In genomic region chr2:231612199-231613053, GRCh38 we compare ENCODE assay signal across 8 cellular contexts. TPM values are rescaled to one million over a fixed set of nuclear protein-coding genes. Genes with fewer than 3 reads are reported as not detected.
DNase-seq lines count a peak whose midpoint lies in the region; FAIRE-seq and TF ChIP-seq lines count a peak whose summit lies in the region.

No MANE protein-coding gene starts in this region.

- H3K36me3 ChIP-seq in ES-I3 (ENCODE audit: insufficient read depth, low read length) (no peaks in the 10 kb centered on the region), MM.1S (replicated peaks; ENCODE audit: insufficient read depth, low read length) (no peaks in the 10 kb centered on the region), SK-N-SH (replicated peaks in 1 of 2; ENCODE audit: control insufficient read depth in 1 of 2, insufficient read depth in 2 of 2, low read length in 1 of 2) (no peaks in the 10 kb centered on the region), parathyroid adenoma (ENCODE audit: control insufficient read depth, insufficient read depth, low read length) (no peaks in the 10 kb centered on the region), thyroid gland (no peaks in the 10 kb centered on the region)

- peak; percentile 85 for TF ChIP-seq RAD21 in SK-N-SH (IDR thresholded peaks at IDR 0.05; ENCODE audit: low read length)

- intact Hi-C loops in thyroid gland (cut with DNase I): loop anchor here (2.0 kb wide), 1 partner anchor 62 kb away; no protein-coding TSS in a partner anchor

- H3K4me1 Mint-ChIP-seq in activated naive CD4-positive, alpha-beta T cell treated with anti-CD3 and anti-CD28 coated beads, Interleukin-2, amount 50 U/mL, for 24 hours: peaks cover 51% of the 10 kb centered on the region

- no peaks in the 10 kb centered on the region for H3K36me3 Mint-ChIP-seq in activated naive CD4-positive, alpha-beta T cell treated with anti-CD3 and anti-CD28 coated beads, Interleukin-2, amount 50 U/mL, for 24 hours

- no peaks in the 10 kb centered on the region for H3K9me3 Mint-ChIP-seq in activated naive CD4-positive, alpha-beta T cell treated with anti-CD3 and anti-CD28 coated beads, Interleukin-2, amount 50 U/mL, for 24 hours

- H3K79me2 ChIP-seq in MM.1S (ENCODE audit: low read length): no peaks in the 10 kb centered on the region
- H3K79me2 ChIP-seq in SK-N-SH (ENCODE audit: insufficient read depth): no peaks in the 10 kb centered on the region
- no peaks in the 10 kb centered on the region for H3K79me2 ChIP-seq in parathyroid adenoma

- H3K27ac ChIP-seq in MM.1S (ENCODE audit: low read length): peak overlapping the region; percentile 89
- H3K27ac ChIP-seq in SK-N-SH (ENCODE audit: low read depth in 2 of 2, low read length in 1 of 2): peak overlapping the region in 1 of 2 experiments; percentile 89; a peak in 3 of 4 replicates
- peak overlapping the region; percentile 97 for H3K27ac ChIP-seq in parathyroid adenoma
- H3K27ac ChIP-seq in thyroid gland: peak overlapping the region; percentile 98 to 99 (median 99)

- H3K27me3 ChIP-seq in MM.1S (replicated peaks; ENCODE audit: insufficient read depth, low read length) (no peaks in the 10 kb centered on the region), SK-N-SH (ENCODE audit: insufficient read depth) (no peaks in the 10 kb centered on the region), parathyroid adenoma (ENCODE audit: control insufficient read depth, insufficient read depth, low read length) (no peaks in the 10 kb centered on the region), thyroid gland (no peaks in the 10 kb centered on the region)

- POLR2A ChIA-PET in SK-N-SH (lab: Yijun Ruan, JAX): interaction anchor here (1.1 to 1.7 kb wide), 2 partner anchors 8 to 96 kb away, joined by 4 to 14 read pairs; partner anchors contain the start of gene PTMA

- TF ChIP-seq POLR2A in H54 (IDR thresholded peaks at IDR 0.05; ENCODE audit: low read depth, low read length): no peak
- TF ChIP-seq POLR2A in thyroid gland (IDR thresholded peaks at IDR 0.05): peak in 1 of 2 donors; percentile 27

- H3K27ac Mint-ChIP-seq in activated naive CD4-positive, alpha-beta T cell treated with anti-CD3 and anti-CD28 coated beads, Interleukin-2, amount 50 U/mL, for 24 hours: peak overlapping the region; percentile 98

- H3K4me2 ChIP-seq in MM.1S (ENCODE audit: low read depth, low read length): peak overlapping the region; percentile 81
- H3K4me2 ChIP-seq in SK-N-SH: no peak overlapping the region; the same call in 1 of the 2 replicates
- H3K4me2 ChIP-seq in parathyroid adenoma (ENCODE audit: low read length): peak overlapping the region; percentile 90

- no peaks in the 10 kb centered on the region for H3K9me2 ChIP-seq in MM.1S (replicated peaks; ENCODE audit: insufficient read depth, low read length)
- no peaks in the 10 kb centered on the region for H3K9me2 ChIP-seq in SK-N-SH

- H3K4me1 ChIP-seq in ES-I3 (ENCODE audit: insufficient read depth, low read length) (peaks cover 12% of the 10 kb centered on the region), MM.1S (ENCODE audit: low read length) (peaks cover 19% of the 10 kb centered on the region), SK-N-SH (ENCODE audit: control insufficient read depth in 1 of 2, insufficient read depth in 2 of 2, low read depth in 1 of 2, low read length in 1 of 2) (peaks cover 24 to 26% of the 10 kb centered on the region in 2 experiments; a peak in 3 of 4 replicates), parathyroid adenoma (peaks cover 20% of the 10 kb centered on the region), thyroid gland (peaks cover 24 to 40% of the 10 kb centered on the region in 2 donors)

- DNase-seq in H54 (ENCODE audit: insufficient read length, low spot score) (peak; percentile 98), MM.1S (peak; percentile 84), SK-N-SH (peak; percentile 93), glomerular visceral epithelial cell (ENCODE audit: extremely low spot score) (peak; percentile 97), thyroid gland (peak; percentile 94 to 96)

- no peaks in the 10 kb centered on the region for H4K20me1 ChIP-seq in MM.1S (ENCODE audit: insufficient read depth, low read length)
- H4K20me1 ChIP-seq in SK-N-SH (ENCODE audit: insufficient read depth): no peaks in the 10 kb centered on the region

- peak overlapping the region; percentile 52; the same call in 1 of the 2 replicates for H3K4me3 ChIP-seq in MM.1S (ENCODE audit: low read length)
- H3K4me3 ChIP-seq in SK-N-SH (ENCODE audit: low read depth in 2 of 2, low read length in 1 of 2): peak overlapping the region in 1 of 2 experiments; percentile 40; a peak in 1 of 4 replicates
- peak overlapping the region; percentile 61 for H3K4me3 ChIP-seq in parathyroid adenoma (ENCODE audit: low read depth, low read length)
- H3K4me3 ChIP-seq in thyroid gland (replicated peaks in 1 of 3): no peak overlapping the region

- H3K4me3 Mint-ChIP-seq in activated naive CD4-positive, alpha-beta T cell treated with anti-CD3 and anti-CD28 coated beads, Interleukin-2, amount 50 U/mL, for 24 hours: peak overlapping the region; percentile 86

- no peak for FAIRE-seq in H54 (lab: Jason Lieb, UNC)

- no peaks in the 10 kb centered on the region for H3K9me3 ChIP-seq in ES-I3 (ENCODE audit: control insufficient read depth, insufficient read depth, low read length)
- no peaks in the 10 kb centered on the region for H3K9me3 ChIP-seq in MM.1S (replicated peaks; ENCODE audit: insufficient read depth, low read length)
- H3K9me3 ChIP-seq in SK-N-SH: no peaks in the 10 kb centered on the region
- no peaks in the 10 kb centered on the region for H3K9me3 ChIP-seq in parathyroid adenoma (ENCODE audit: control insufficient read depth, low read length)
- no peaks in the 10 kb centered on the region for H3K9me3 ChIP-seq in thyroid gland

- peaks cover 10% of the 10 kb centered on the region; the same call in 1 of the 2 replicates for H3F3A ChIP-seq in MM.1S (ENCODE audit: insufficient read depth, low read length)
- peaks cover 11% of the 10 kb centered on the region for H3F3A ChIP-seq in SK-N-SH (replicated peaks; ENCODE audit: insufficient read depth)

- WGBS in SK-N-SH (ENCODE audit: low lambda C conversion rate): 36% methylated on average over 17 of the region's 22 CpGs
- WGBS in thyroid gland, 2 donors: 8 to 18% methylated on average over 14 to 16 of the region's 22 CpGs

- peak; percentile 85 for TF ChIP-seq CTCF in MM.1S (IDR thresholded peaks at IDR 0.05; ENCODE audit: low read length)
- TF ChIP-seq CTCF in SK-N-SH (IDR thresholded peaks at IDR 0.05): peak; percentile 97
- peak; percentile 99 for TF ChIP-seq CTCF in parathyroid adenoma (IDR thresholded peaks at IDR 0.05)
- peak; percentile 90 to 98 (median 96) for TF ChIP-seq CTCF in thyroid gland (IDR thresholded peaks at IDR 0.05)

- TF ChIP-seq EP300 in SK-N-SH (IDR thresholded peaks at IDR 0.05; ENCODE audit: borderline replicate concordance in 1 of 2, low read depth in 1 of 2, low read length in 1 of 2): peak in 1 of 2 experiments; percentile 27; a peak in 1 of 4 replicates

- no peaks in the 10 kb centered on the region for H3K27me3 Mint-ChIP-seq in activated naive CD4-positive, alpha-beta T cell treated with anti-CD3 and anti-CD28 coated beads, Interleukin-2, amount 50 U/mL, for 24 hours

- CTCF ChIA-PET in SK-N-SH (lab: Yijun Ruan, JAX): interaction anchor here (0.6 to 11.6 kb wide), 34 partner anchors 8 to 167 kb away, joined by 3 to 256 read pairs (median 4); partner anchors contain the start of genes PTMA and TEX44

- H3K9ac ChIP-seq in ES-I3 (ENCODE audit: low read depth, low read length) (peak overlapping the region; percentile 78), MM.1S (ENCODE audit: low read length) (peak overlapping the region; percentile 87), SK-N-SH (peak overlapping the region; percentile 53; the same call in 1 of the 2 replicates), parathyroid adenoma (peak overlapping the region; percentile 20)

- peak overlapping the region; percentile 73 for H2AFZ ChIP-seq in MM.1S (ENCODE audit: low read length)
- H2AFZ ChIP-seq in SK-N-SH (ENCODE audit: low read depth): peak overlapping the region; percentile 67
- peak overlapping the region; percentile 99 for H2AFZ ChIP-seq in parathyroid adenoma

TF ChIP-seq in SK-N-SH, 30 proteins besides CTCF, POLR2A, EP300 and RAD21 (continues in another document):
- TF ChIP-seq TEAD4 (IDR thresholded peaks at IDR 0.05; ENCODE audit: borderline replicate concordance, insufficient read depth) (no peak), EZH2phosphoT487 (IDR thresholded peaks at IDR 0.05; ENCODE audit: borderline replicate concordance, low read depth) (no peak), RXRA (IDR thresholded peaks at IDR 0.05; ENCODE audit: borderline replicate concordance, low read depth) (no peak), RFX5 (IDR thresholded peaks at IDR 0.05; ENCODE audit: low read length) (no peak), FOXM1 (IDR thresholded peaks at IDR 0.05; ENCODE audit: low read depth) (no peak), JUND (IDR thresholded peaks at IDR 0.05) (no peak), PBX3 (IDR thresholded peaks at IDR 0.05) (no peak), YY1 (IDR thresholded peaks at IDR 0.05; ENCODE audit: low read depth) (no peak), FOSL2 (IDR thresholded peaks at IDR 0.05; ENCODE audit: borderline replicate concordance, low read depth) (peak; percentile 49; the same call in 1 of the 2 replicates), GATA2 (CRISPR knock-in tag; IDR thresholded peaks at IDR 0.05) (no peak), POLR2AphosphoS5 (IDR thresholded peaks at IDR 0.05; ENCODE audit: low read depth, low read length) (no peak)

RNA-seq across cellular contexts. Expression of gene TEX44, which starts 19.8 kb away (rescaled TPM):
- polyA plus RNA-seq in SK-N-SH (2012; rRNA removed): not detected in 2 replicates
- not detected in 2 replicates for polyA plus RNA-seq in SK-N-SH (2012; cell fraction: cytosol; rRNA removed)
- polyA plus RNA-seq in SK-N-SH (2012; cell fraction: nucleus; rRNA removed): not detected in 2 replicates
- under 1 TPM in 1 of 4 donors, not detected in 3; 0.54 TPM for total RNA-seq in thyroid gland

Comparison
In these comparisons a context has a peak if more than half of its experiments do, and no peak if none do; other contexts are left out.
1. H3K9ac ChIP-seq: peak in every context shown above with its lines; median percentile 87 in MM.1S; 78 in ES-I3; 53 in SK-N-SH; 20 in parathyroid adenoma.
2. H3K4me3 ChIP-seq: peak in MM.1S (single experiment) and parathyroid adenoma (single experiment); none in thyroid gland (0 of 3).
3. Peak in every context shown above with its lines, with median percentiles within 50 percentile points of each other: DNase-seq, H2AFZ ChIP-seq and CTCF ChIP-seq.